Comparison of ENCODE assay signal across 3 cellular contexts in genomic region chr10:28184810-28185209, GRCh38.
TF ChIP-seq lines count a peak whose summit lies in the region.

No MANE protein-coding gene starts in this region.

TF ChIP-seq in HCT116, 20 proteins besides CTCF, POLR2A, EP300 and RAD21:
- TF ChIP-seq REST (IDR thresholded peaks at IDR 0.05; ENCODE audit: low read depth) (no peak), SP1 (IDR thresholded peaks at IDR 0.05; ENCODE audit: low read depth) (no peak), ZBTB33 (IDR thresholded peaks at IDR 0.05; ENCODE audit: extremely low read depth, insufficient replicate concordance, low read length) (no peak), ZFX (IDR thresholded peaks at IDR 0.05) (no peak), EZH2phosphoT487 (IDR thresholded peaks at IDR 0.05; ENCODE audit: borderline replicate concordance) (no peak), TCF7L2 (IDR thresholded peaks at IDR 0.05; ENCODE audit: borderline replicate concordance, extremely low read depth, insufficient read depth, insufficient read length) (no peak), EGR1 (IDR thresholded peaks at IDR 0.05; ENCODE audit: low read depth) (no peak), CEBPB (IDR thresholded peaks at IDR 0.05; ENCODE audit: low read depth) (no peak), SIN3A (IDR thresholded peaks at IDR 0.05; ENCODE audit: low read depth) (no peak), JUND (IDR thresholded peaks at IDR 0.05) (no peak), ELF1 (IDR thresholded peaks at IDR 0.05; ENCODE audit: borderline replicate concordance, low read depth) (no peak), EZH2 (IDR thresholded peaks at IDR 0.05) (no peak), CBX3 (IDR thresholded peaks at IDR 0.05; ENCODE audit: low read depth) (no peak)

TF ChIP-seq in K562, 482 proteins besides CTCF, POLR2A, EP300 and RAD21 (continued from another document):
- TF ChIP-seq DMBX1 (CRISPR knock-in tag; IDR thresholded peaks at IDR 0.05; ENCODE audit: borderline replicate concordance) (no peak), ZNF274 (IDR thresholded peaks at IDR 0.05; ENCODE audit: borderline replicate concordance, low read depth, low read length) (peak; percentile 31; the same call in 1 of the 2 replicates)

TF ChIP-seq in HepG2, 621 proteins besides CTCF, POLR2A, EP300 and RAD21:
- no peak for TF ChIP-seq HNF4G (IDR thresholded peaks at IDR 0.05; ENCODE audit: borderline replicate concordance, low read depth, low read length)
- no peak for TF ChIP-seq HNF4G (CRISPR knock-in tag; IDR thresholded peaks at IDR 0.05; ENCODE audit: borderline replicate concordance, low read depth)
- TF ChIP-seq RARG (CRISPR knock-in tag; IDR thresholded peaks at IDR 0.05; ENCODE audit: low read depth) = no peak
- TF ChIP-seq DDIT3 (CRISPR knock-in tag; IDR thresholded peaks at IDR 0.05) = no peak
- no peak for TF ChIP-seq ARHGAP35 (CRISPR knock-in tag; IDR thresholded peaks at IDR 0.05; ENCODE audit: borderline replicate concordance)
- no peak for TF ChIP-seq ZNF207 (IDR thresholded peaks at IDR 0.05; ENCODE audit: borderline replicate concordance)
- no peak for TF ChIP-seq MTF2 (CRISPR knock-in tag; IDR thresholded peaks at IDR 0.05; ENCODE audit: borderline replicate concordance)
- TF ChIP-seq ATF6 (CRISPR knock-in tag; conservative IDR thresholded peaks at IDR 0.05) = no peak
- TF ChIP-seq ZNF292 (CRISPR knock-in tag; IDR thresholded peaks at IDR 0.05; ENCODE audit: borderline replicate concordance, low read depth) = no peak
- no peak for TF ChIP-seq CREB1 (IDR thresholded peaks at IDR 0.05)
- TF ChIP-seq CREB1 (CRISPR knock-in tag; IDR thresholded peaks at IDR 0.05) = no peak
- no peak for TF ChIP-seq BHLHE40 (IDR thresholded peaks at IDR 0.05; ENCODE audit: low read length)
- no peak for TF ChIP-seq E2F5 (CRISPR knock-in tag; conservative IDR thresholded peaks at IDR 0.05)
- TF ChIP-seq ZGPAT (CRISPR knock-in tag; IDR thresholded peaks at IDR 0.05) = no peak
- no peak for TF ChIP-seq BCL6 (CRISPR knock-in tag; IDR thresholded peaks at IDR 0.05)
- TF ChIP-seq FOXA1 (IDR thresholded peaks at IDR 0.05) = no peak
- TF ChIP-seq FOXA1 (CRISPR knock-in tag; IDR thresholded peaks at IDR 0.05) = no peak
